8 cellular contexts compared by ENCODE assay signal in the genomic region with DNA sequence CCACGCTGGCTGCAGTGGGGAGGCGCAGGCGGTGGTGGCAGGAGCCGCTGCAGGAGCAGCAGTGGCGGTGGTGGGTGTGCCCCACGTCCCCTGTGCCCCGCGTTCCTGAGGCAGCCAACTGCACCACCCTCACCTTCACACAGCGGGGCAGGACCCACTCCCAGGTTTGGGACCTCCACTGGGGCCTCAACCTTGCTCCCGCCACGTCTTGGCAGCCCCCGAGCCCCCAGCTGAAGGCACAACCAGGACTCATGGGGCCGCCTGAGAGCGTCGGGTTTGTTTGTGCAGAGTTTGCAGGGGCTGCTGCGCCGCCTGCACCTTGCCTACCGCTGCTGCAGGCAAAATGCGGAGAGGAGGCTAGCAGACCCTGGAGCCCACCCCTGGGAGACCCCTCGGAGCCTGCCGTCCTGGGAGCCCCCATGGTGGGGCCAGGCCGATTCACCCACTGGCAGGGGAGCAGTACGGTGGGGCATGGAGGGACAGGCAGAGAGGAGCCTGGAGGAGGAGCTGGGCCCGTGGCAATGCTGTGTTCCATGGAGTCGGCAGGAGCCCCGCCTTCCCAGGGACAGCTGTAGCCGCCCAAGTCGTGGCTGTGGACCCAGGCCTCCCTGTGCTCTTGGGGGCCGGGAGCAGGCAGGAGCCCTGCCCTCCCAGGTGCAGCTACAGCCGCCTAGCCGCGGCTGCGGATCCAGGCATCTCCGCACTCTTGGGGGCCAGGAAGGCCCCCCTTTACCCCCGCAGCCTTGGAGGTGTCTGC. TPM values are rescaled to one million over a fixed set of nuclear protein-coding genes. Genes with fewer than 3 reads are reported as not detected.
DNase-seq lines count a peak whose midpoint lies in the region; ATAC-seq lines count a peak whose summit lies in the region.

No MANE protein-coding gene starts in this region.

- peak; percentile 55 for DNase-seq in G401 (ENCODE audit: low spot score)
- peak; percentile 81 for DNase-seq in NCI-H510A treated with DMSO at 0.1 percent for 48 hours (lab: John Stamatoyannopoulos, UW)
- peak; percentile 81 for DNase-seq in ecto neural progenitor cell (ENCODE audit: low spot score)
- peak; percentile 23 for DNase-seq in myocyte (ENCODE audit: low read depth)
- no peak for DNase-seq in NCI-H1417 (lab: John Stamatoyannopoulos, UW)
- DNase-seq in CD1c-positive myeloid dendritic cell (ENCODE audit: extremely low spot score), result no peak

- no peak for ATAC-seq in HG02973 (IDR thresholded peaks at IDR 0.05; ENCODE audit: unreplicated experiment)
- no peak for ATAC-seq in GM21723 (IDR thresholded peaks at IDR 0.05; ENCODE audit: unreplicated experiment)

- in situ Hi-C loops in G401 (cut with HindIII; ENCODE audit: low sequenced_read_pairs), result no loop called here

RNA-seq across cellular contexts. Expression of a gene that starts 14.7 kb away (rescaled TPM):
- 0.20 and 4.2 TPM in 2 replicates for total RNA-seq in G401 (2014; rRNA removed; shearing (Covaris generic))
- total RNA-seq in myocyte, result 3.5 and 29.7 TPM in 2 replicates
- polyA plus RNA-seq in myocyte (2012), result 2.2 TPM

Comparison
In these comparisons a context has a peak if more than half of its experiments do, and no peak if none do; other contexts are left out.
1. DNase-seq: peak in G401 (single experiment), NCI-H510A treated with DMSO at 0.1 percent for 48 hours (single experiment), ecto neural progenitor cell (single experiment) and myocyte (single experiment); none in NCI-H1417 (0 of 3) and CD1c-positive myeloid dendritic cell (single experiment).